In genomic region chr22:40364431-40364830, GRCh38 we compare ENCODE assay signal across 16 cellular contexts. TPM values are rescaled to one million over a fixed set of nuclear protein-coding genes. Genes with fewer than 3 reads are reported as not detected.
DNase-seq lines count a peak whose midpoint lies in the region; FAIRE-seq and TF ChIP-seq lines count a peak whose summit lies in the region.
"Had no signal": no experiment of that assay in that cellular context is flagged by ENCODE, and none has a peak within 500 bp of the region (broad histone marks: within the 10 kb centered on the region; RNA-seq: fewer than 3 reads in every experiment).

No MANE protein-coding gene starts in this region.

- H3K4me3 Mint-ChIP-seq in activated naive CD4-positive, alpha-beta T cell treated with anti-CD3 and anti-CD28 coated beads, Interleukin-2, amount 50 U/mL, for 24 hours, result no peak overlapping the region
- H3K4me3 Mint-ChIP-seq: CD8-positive, alpha-beta memory T cell had no signal

- H3K4me1 ChIP-seq in endothelial cell of umbilical vein (ENCODE audit: control insufficient read depth, extremely low read depth, insufficient read depth, low read length), result peaks cover 10% of the 10 kb centered on the region
- no peaks in the 10 kb centered on the region for H3K4me1 ChIP-seq in adrenal gland (replicated peaks in 1 of 2)
- no peaks in the 10 kb centered on the region for H3K4me1 ChIP-seq in testis

- no TSS peak for BruUV-seq in endothelial cell of umbilical vein (replicated peaks; lab: Mats Ljungman, UMichigan)

- H3K27me3 Mint-ChIP-seq in activated naive CD4-positive, alpha-beta T cell treated with anti-CD3 and anti-CD28 coated beads, Interleukin-2, amount 50 U/mL, for 24 hours, result no peaks in the 10 kb centered on the region
- H3K27me3 Mint-ChIP-seq: CD8-positive, alpha-beta memory T cell had no signal

- H2AFZ ChIP-seq in endothelial cell of umbilical vein (ENCODE audit: low read depth, low read length), result no peak overlapping the region

- intact Hi-C loops in endothelial cell of umbilical vein (cut with micrococcal nuclease), result no loop called here
- intact Hi-C loops in adrenal gland (cut with DNase I), result no loop called here
- intact Hi-C loops in testis (cut with DNase I; ENCODE audit: low total_unique reads), result no loop called here

- TF ChIP-seq CTCF in VCaP (conservative IDR thresholded peaks at IDR 0.05) (no peak), endothelial cell of umbilical vein (IDR thresholded peaks at IDR 0.05; ENCODE audit: extremely low read depth in 1 of 2, insufficient read depth in 1 of 2, low read depth in 1 of 2, low read length in 2 of 2) (no peak), adrenal gland (IDR thresholded peaks at IDR 0.05) (no peak), testis (IDR thresholded peaks at IDR 0.05) (no peak)

- peaks cover 6% of the 10 kb centered on the region for H3K4me1 Mint-ChIP-seq in activated naive CD4-positive, alpha-beta T cell treated with anti-CD3 and anti-CD28 coated beads, Interleukin-2, amount 50 U/mL, for 24 hours
- H3K4me1 Mint-ChIP-seq: CD8-positive, alpha-beta memory T cell had no signal

- peak overlapping the region; percentile 7 for H3K27ac Mint-ChIP-seq in activated naive CD4-positive, alpha-beta T cell treated with anti-CD3 and anti-CD28 coated beads, Interleukin-2, amount 50 U/mL, for 24 hours

- H3K36me3 ChIP-seq in endothelial cell of umbilical vein (ENCODE audit: control insufficient read depth in 2 of 2, extremely low read depth in 1 of 2, insufficient read depth in 2 of 2, low read length in 2 of 2) (peaks cover 28 to 40% of the 10 kb centered on the region in 2 experiments), adrenal gland (replicated peaks in 1 of 2) (peaks cover 0 to 78% of the 10 kb centered on the region in 2 donors), testis (ENCODE audit: low read depth, missing control alignments) (no peaks in the 10 kb centered on the region)

- TF ChIP-seq POLR2A in endothelial cell of umbilical vein (IDR thresholded peaks at IDR 0.05; ENCODE audit: low read depth, low read length), result no peak
- TF ChIP-seq POLR2A in adrenal gland (IDR thresholded peaks at IDR 0.05), result no peak
- TF ChIP-seq POLR2A in testis (IDR thresholded peaks at IDR 0.05), result no peak

- dilution Hi-C loops in endothelial cell of umbilical vein (cut with MboI; ENCODE audit: extremely low pct_ligation_motif_present, low sequenced_read_pairs), result no loop called here

- no peak overlapping the region for H3K4me3 ChIP-seq in endothelial cell of umbilical vein (replicated peaks in 1 of 3; ENCODE audit: insufficient read depth in 1 of 3, low read depth in 1 of 3, low read length in 3 of 3)
- H3K4me3 ChIP-seq in adrenal gland, result no peak overlapping the region
- no peak overlapping the region for H3K4me3 ChIP-seq in testis

- H3K9me1 ChIP-seq in endothelial cell of umbilical vein (replicated peaks; ENCODE audit: control insufficient read depth, extremely low read depth, insufficient read depth, low read length), result no peaks in the 10 kb centered on the region

- H3K9me3 Mint-ChIP-seq in activated naive CD4-positive, alpha-beta T cell treated with anti-CD3 and anti-CD28 coated beads, Interleukin-2, amount 50 U/mL, for 24 hours, result no peaks in the 10 kb centered on the region
- H3K9me3 Mint-ChIP-seq: CD8-positive, alpha-beta memory T cell had no signal

- POLR2A ChIA-PET in endothelial cell of umbilical vein (lab: Charles Lee), result no interaction called here

- no peak for DNase-seq in activated naive CD4-positive, alpha-beta T cell treated with Interleukin-2 at 50 U/mL for 16 hours
- DNase-seq in endothelial cell of umbilical vein (ENCODE audit: low read depth, low spot score) (peak; percentile 31), adrenal gland (no peak), testis (no peak), COR-L47 (lab: John Stamatoyannopoulos, UW) (no peak)
- DNase-seq: AML-193; CD8-positive, alpha-beta memory T cell; GF-D8; Karpas-422; MM.1S; NCI-H1105; NCI-H187; NCI-H69 had no signal

- peaks cover 36% of the 10 kb centered on the region for H3K36me3 Mint-ChIP-seq in activated naive CD4-positive, alpha-beta T cell treated with anti-CD3 and anti-CD28 coated beads, Interleukin-2, amount 50 U/mL, for 24 hours

- no peak overlapping the region for H3K9ac ChIP-seq in endothelial cell of umbilical vein (replicated peaks; ENCODE audit: extremely low read depth, insufficient read depth, low read length)

- H3K27ac ChIP-seq in VCaP, result peak overlapping the region; percentile 61; the same call in 1 of the 2 replicates
- peak overlapping the region; percentile 3 for H3K27ac ChIP-seq in endothelial cell of umbilical vein (ENCODE audit: insufficient read depth, low read depth, low read length)
- H3K27ac ChIP-seq in adrenal gland, result no peak overlapping the region
- H3K27ac ChIP-seq in testis, result no peak overlapping the region

- H3K9me3 ChIP-seq in endothelial cell of umbilical vein (replicated peaks; ENCODE audit: control insufficient read depth, insufficient read depth, low read length) (no peaks in the 10 kb centered on the region), adrenal gland (replicated peaks in 1 of 3) (no peaks in the 10 kb centered on the region), testis (no peaks in the 10 kb centered on the region)

- H3K27me3 ChIP-seq in endothelial cell of umbilical vein (ENCODE audit: control insufficient read depth in 2 of 2, insufficient read depth in 2 of 2, low read length in 2 of 2), result no peaks in the 10 kb centered on the region
- H3K27me3 ChIP-seq in adrenal gland, result no peaks in the 10 kb centered on the region
- H3K27me3 ChIP-seq in testis, result no peaks in the 10 kb centered on the region

- CTCF ChIA-PET in endothelial cell of umbilical vein (lab: Charles Lee), result no interaction called here

- H3K4me2 ChIP-seq in endothelial cell of umbilical vein (ENCODE audit: insufficient read depth, low read length), result no peak overlapping the region

- peak; percentile 80 for FAIRE-seq in endothelial cell of umbilical vein (lab: Jason Lieb, UNC)
- FAIRE-seq: H1 had no signal

- 81 to 91% (median 85%) methylated on average over 1 of the region's 1 CpG for WGBS in adrenal gland, 4 donors
- 78 to 93% methylated on average over 1 of the region's 1 CpG for WGBS in testis, 2 donors

- no peaks in the 10 kb centered on the region for H3K79me2 ChIP-seq in endothelial cell of umbilical vein (ENCODE audit: control insufficient read depth, insufficient read depth, low read length)

- no peaks in the 10 kb centered on the region for H4K20me1 ChIP-seq in endothelial cell of umbilical vein (replicated peaks; ENCODE audit: control insufficient read depth, extremely low read depth, insufficient read depth, low read length)

TF ChIP-seq in endothelial cell of umbilical vein, 7 proteins besides CTCF, POLR2A, EP300 and RAD21:
- TF ChIP-seq, protein P1, sequence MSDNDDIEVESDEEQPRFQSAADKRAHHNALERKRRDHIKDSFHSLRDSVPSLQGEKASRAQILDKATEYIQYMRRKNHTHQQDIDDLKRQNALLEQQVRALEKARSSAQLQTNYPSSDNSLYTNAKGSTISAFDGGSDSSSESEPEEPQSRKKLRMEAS (IDR thresholded peaks at IDR 0.05; ENCODE audit: insufficient read depth, insufficient read length), result no peak
- TF ChIP-seq FOS (IDR thresholded peaks at IDR 0.05; ENCODE audit: borderline replicate concordance, insufficient read depth, low read length) (peak; percentile 21), GATA2 (IDR thresholded peaks at IDR 0.05; ENCODE audit: insufficient read depth, insufficient read length, low read depth, low read length) (no peak), JUN (IDR thresholded peaks at IDR 0.05; ENCODE audit: borderline replicate concordance, insufficient read depth, insufficient read length, low read depth) (no peak)

RNA-seq across cellular contexts. Expression of gene SGSM3, which starts 6.0 kb away (rescaled TPM):
- total RNA-seq in endothelial cell of umbilical vein (76.4 and 78.6 TPM in 2 replicates), adrenal gland (10 to 100 TPM; 48.2 to 98.7 (median 63.2) TPM), testis (10 to 100 TPM; 75.8 to 84.7 TPM)
- polyA plus RNA-seq in endothelial cell of umbilical vein (92.1 and 112 TPM in 2 replicates), adrenal gland (100 to 1,000 TPM in 2 of 3 donors, 10 to 100 TPM in 1; 19.2 to 220 (median 205) TPM), testis (ENCODE audit: insufficient read depth, low read depth, low replicate concordance) (92.8 TPM)
- polyA plus RNA-seq in endothelial cell of umbilical vein (2011; cell fraction: cytosol; rRNA removed), result 46.9 and 65.8 TPM in 2 replicates
- 526 and 636 TPM in 2 replicates for polyA plus RNA-seq in endothelial cell of umbilical vein (2011; cell fraction: nucleus; rRNA removed)
- polyA plus RNA-seq in endothelial cell of umbilical vein (2012), result 43.9 and 64.8 TPM in 2 replicates
- 54.7 and 76.1 TPM in 2 replicates for polyA minus RNA-seq in endothelial cell of umbilical vein
- polyA minus RNA-seq in endothelial cell of umbilical vein (2011; cell fraction: cytosol; rRNA and poly(A)+ RNA removed), result 25.5 TPM
- 69.6 and 147 TPM in 2 replicates for polyA minus RNA-seq in endothelial cell of umbilical vein (2011; cell fraction: nucleus; rRNA and poly(A)+ RNA removed)

RNA-seq across cellular contexts. Expression of gene ADSL, which starts 18.1 kb away (rescaled TPM):
- 86.2 and 103 TPM in 2 replicates for total RNA-seq in endothelial cell of umbilical vein
- 110 and 141 TPM in 2 replicates for polyA plus RNA-seq in endothelial cell of umbilical vein
- 140 and 151 TPM in 2 replicates for polyA plus RNA-seq in endothelial cell of umbilical vein (2011; cell fraction: cytosol; rRNA removed)
- polyA plus RNA-seq in endothelial cell of umbilical vein (2011; cell fraction: nucleus; rRNA removed), result 148 and 166 TPM in 2 replicates
- 81.8 and 116 TPM in 2 replicates for polyA plus RNA-seq in endothelial cell of umbilical vein (2012)
- polyA minus RNA-seq in endothelial cell of umbilical vein, result 120 and 128 TPM in 2 replicates
- 58.8 TPM for polyA minus RNA-seq in endothelial cell of umbilical vein (2011; cell fraction: cytosol; rRNA and poly(A)+ RNA removed)
- polyA minus RNA-seq in endothelial cell of umbilical vein (2011; cell fraction: nucleus; rRNA and poly(A)+ RNA removed), result 34.9 and 49.4 TPM in 2 replicates
- 10 to 100 TPM; 26.8 to 70.2 (median 57.5) TPM for total RNA-seq in adrenal gland
- polyA plus RNA-seq in adrenal gland, result 10 to 100 TPM; 41.3 to 67.0 (median 44.2) TPM
- 100 to 1,000 TPM in 1 of 2 donors, 10 to 100 TPM in 1; 78.9 to 102 TPM for total RNA-seq in testis
- polyA plus RNA-seq in testis (ENCODE audit: insufficient read depth, low read depth, low replicate concordance), result 72.4 TPM

Comparison
In these comparisons a context has a peak if more than half of its experiments do, and no peak if none do; other contexts are left out.
1. H3K27ac ChIP-seq: peak in VCaP (single experiment) and endothelial cell of umbilical vein (single experiment); none in adrenal gland (0 of 5) and testis (0 of 2).